Comparison of ENCODE assay signal across 1 cellular context in the genomic region with DNA sequence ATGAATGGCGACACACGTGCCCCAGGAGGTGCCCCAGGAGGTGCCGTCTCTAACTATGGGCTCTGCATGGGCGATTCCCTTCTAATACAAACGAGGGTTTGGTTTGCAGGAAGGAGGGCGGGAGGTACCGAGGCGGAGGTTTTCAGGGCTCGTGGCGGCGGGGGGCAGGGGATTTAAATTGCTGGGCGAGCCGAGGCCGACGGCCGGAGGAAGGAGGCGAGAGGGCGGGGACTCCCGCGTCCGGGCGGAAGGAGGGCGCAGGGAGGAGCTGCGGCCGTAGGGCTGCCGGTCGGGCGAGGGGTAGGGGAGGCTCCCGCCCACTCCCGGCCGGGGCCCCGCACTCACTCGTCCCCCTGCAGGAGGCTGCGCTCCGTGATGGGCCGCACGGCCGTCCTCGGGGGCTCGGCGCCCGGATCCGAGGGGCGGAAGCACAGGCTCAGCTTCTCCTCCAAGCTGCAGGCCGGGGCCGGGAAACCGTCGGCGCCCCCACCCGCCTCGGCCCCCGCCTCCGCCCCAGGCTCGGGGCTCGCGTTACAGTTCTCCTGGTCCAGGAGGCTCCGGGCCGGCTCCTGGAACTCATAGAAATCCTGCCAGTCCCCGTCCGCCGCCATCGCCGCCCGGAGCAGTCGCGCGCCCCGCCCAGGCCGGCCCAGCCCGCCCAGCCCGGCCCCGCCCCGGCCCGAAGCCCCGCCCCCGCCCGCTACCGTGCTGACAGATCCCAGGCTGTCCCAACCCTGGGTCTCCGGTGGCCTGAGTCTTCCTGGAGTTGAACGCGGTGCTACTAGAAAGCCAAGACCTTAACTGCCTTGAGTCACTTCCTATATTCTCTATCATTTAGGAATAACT.
A peak's percentile ranks its signal among the peaks of the same experiment; 100 is the strongest.
TF ChIP-seq lines count a peak whose summit lies in the region.

A gene with protein sequence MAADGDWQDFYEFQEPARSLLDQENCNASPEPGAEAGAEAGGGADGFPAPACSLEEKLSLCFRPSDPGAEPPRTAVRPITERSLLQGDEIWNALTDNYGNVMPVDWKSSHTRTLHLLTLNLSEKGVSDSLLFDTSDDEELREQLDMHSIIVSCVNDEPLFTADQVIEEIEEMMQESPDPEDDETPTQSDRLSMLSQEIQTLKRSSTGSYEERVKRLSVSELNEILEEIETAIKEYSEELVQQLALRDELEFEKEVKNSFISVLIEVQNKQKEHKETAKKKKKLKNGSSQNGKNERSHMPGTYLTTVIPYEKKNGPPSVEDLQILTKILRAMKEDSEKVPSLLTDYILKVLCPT (minus strand): TSS at position 637 of the 846 bp plus-strand sequence. CDS start 26 bp downstream, at position 611.

TF ChIP-seq in HEK293, 187 proteins besides CTCF, POLR2A, EP300 and RAD21 (continued from another document):
- TF ChIP-seq, protein P1, sequence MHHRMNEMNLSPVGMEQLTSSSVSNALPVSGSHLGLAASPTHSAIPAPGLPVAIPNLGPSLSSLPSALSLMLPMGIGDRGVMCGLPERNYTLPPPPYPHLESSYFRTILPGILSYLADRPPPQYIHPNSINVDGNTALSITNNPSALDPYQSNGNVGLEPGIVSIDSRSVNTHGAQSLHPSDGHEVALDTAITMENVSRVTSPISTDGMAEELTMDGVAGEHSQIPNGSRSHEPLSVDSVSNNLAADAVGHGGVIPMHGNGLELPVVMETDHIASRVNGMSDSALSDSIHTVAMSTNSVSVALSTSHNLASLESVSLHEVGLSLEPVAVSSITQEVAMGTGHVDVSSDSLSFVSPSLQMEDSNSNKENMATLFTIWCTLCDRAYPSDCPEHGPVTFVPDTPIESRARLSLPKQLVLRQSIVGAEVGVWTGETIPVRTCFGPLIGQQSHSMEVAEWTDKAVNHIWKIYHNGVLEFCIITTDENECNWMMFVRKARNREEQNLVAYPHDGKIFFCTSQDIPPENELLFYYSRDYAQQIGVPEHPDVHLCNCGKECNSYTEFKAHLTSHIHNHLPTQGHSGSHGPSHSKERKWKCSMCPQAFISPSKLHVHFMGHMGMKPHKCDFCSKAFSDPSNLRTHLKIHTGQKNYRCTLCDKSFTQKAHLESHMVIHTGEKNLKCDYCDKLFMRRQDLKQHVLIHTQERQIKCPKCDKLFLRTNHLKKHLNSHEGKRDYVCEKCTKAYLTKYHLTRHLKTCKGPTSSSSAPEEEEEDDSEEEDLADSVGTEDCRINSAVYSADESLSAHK (tag by site-specific recombination; IDR thresholded peaks at IDR 0.05) = no peak
- TF ChIP-seq ZNF660 (tag by site-specific recombination; IDR thresholded peaks at IDR 0.05) (no peak), ZBTB8A (tag by site-specific recombination; IDR thresholded peaks at IDR 0.05) (peak; percentile 94), SCRT1 (tag by site-specific recombination; IDR thresholded peaks at IDR 0.05; ENCODE audit: borderline replicate concordance) (no peak)
